Comparison of ENCODE assay signal across 2 cellular contexts in genomic region chrX:6898371-6898770, GRCh38.
TF ChIP-seq lines count a peak whose summit lies in the region.

No MANE protein-coding gene starts in this region.

TF ChIP-seq in liver, 16 proteins besides CTCF, POLR2A, EP300 and RAD21 (continued from another document):
- TF ChIP-seq REST (IDR thresholded peaks at IDR 0.05) (no peak), YY1 (IDR thresholded peaks at IDR 0.05) (peak; percentile 63), HNF4A (conservative IDR thresholded peaks at IDR 0.05) (peak; percentile 72 to 83), FOXA2 (IDR thresholded peaks at IDR 0.05) (no peak), JUND (IDR thresholded peaks at IDR 0.05) (peak; percentile 11 to 51), NR2F2 (IDR thresholded peaks at IDR 0.05) (peak; percentile 65), RXRA (IDR thresholded peaks at IDR 0.05) (peak; percentile 88 to 97), GABPA (IDR thresholded peaks at IDR 0.05 in 1 of 2, conservative IDR thresholded peaks at IDR 0.05 in 1 of 2) (no peak), FOXA1 (IDR thresholded peaks at IDR 0.05) (no peak), SP1 (IDR thresholded peaks at IDR 0.05) (peak; percentile 81), HNF4G (IDR thresholded peaks at IDR 0.05) (peak; percentile 32)
- TF ChIP-seq, protein P1, sequence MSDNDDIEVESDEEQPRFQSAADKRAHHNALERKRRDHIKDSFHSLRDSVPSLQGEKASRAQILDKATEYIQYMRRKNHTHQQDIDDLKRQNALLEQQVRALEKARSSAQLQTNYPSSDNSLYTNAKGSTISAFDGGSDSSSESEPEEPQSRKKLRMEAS (IDR thresholded peaks at IDR 0.05): no peak
- TF ChIP-seq, protein P2, sequence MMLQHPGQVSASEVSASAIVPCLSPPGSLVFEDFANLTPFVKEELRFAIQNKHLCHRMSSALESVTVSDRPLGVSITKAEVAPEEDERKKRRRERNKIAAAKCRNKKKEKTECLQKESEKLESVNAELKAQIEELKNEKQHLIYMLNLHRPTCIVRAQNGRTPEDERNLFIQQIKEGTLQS (IDR thresholded peaks at IDR 0.05): peak; percentile 24
TF ChIP-seq in liver: peak in this region for 9.

TF ChIP-seq in HepG2, 621 proteins besides CTCF, POLR2A, EP300 and RAD21 (continued from another document):
- TF ChIP-seq KIAA2018 (CRISPR knock-in tag; IDR thresholded peaks at IDR 0.05; ENCODE audit: borderline replicate concordance): no peak
- no peak for TF ChIP-seq ZNF777 (CRISPR knock-in tag; IDR thresholded peaks at IDR 0.05)
- no peak for TF ChIP-seq ZNF567 (CRISPR knock-in tag; IDR thresholded peaks at IDR 0.05; ENCODE audit: borderline replicate concordance)
- TF ChIP-seq RXRA (CRISPR knock-in tag; IDR thresholded peaks at IDR 0.05): no peak
- TF ChIP-seq SRF (IDR thresholded peaks at IDR 0.05; ENCODE audit: low read depth, low read length): no peak
- TF ChIP-seq SIN3B (IDR thresholded peaks at IDR 0.05; ENCODE audit: low read length): no peak
- TF ChIP-seq, protein P3, sequence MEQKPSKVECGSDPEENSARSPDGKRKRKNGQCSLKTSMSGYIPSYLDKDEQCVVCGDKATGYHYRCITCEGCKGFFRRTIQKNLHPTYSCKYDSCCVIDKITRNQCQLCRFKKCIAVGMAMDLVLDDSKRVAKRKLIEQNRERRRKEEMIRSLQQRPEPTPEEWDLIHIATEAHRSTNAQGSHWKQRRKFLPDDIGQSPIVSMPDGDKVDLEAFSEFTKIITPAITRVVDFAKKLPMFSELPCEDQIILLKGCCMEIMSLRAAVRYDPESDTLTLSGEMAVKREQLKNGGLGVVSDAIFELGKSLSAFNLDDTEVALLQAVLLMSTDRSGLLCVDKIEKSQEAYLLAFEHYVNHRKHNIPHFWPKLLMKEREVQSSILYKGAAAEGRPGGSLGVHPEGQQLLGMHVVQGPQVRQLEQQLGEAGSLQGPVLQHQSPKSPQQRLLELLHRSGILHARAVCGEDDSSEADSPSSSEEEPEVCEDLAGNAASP (CRISPR knock-in tag; IDR thresholded peaks at IDR 0.05; ENCODE audit: borderline replicate concordance): no peak
- no peak for TF ChIP-seq ZSCAN22 (CRISPR knock-in tag; IDR thresholded peaks at IDR 0.05)
- TF ChIP-seq ZNF768 (CRISPR knock-in tag; IDR thresholded peaks at IDR 0.05): no peak
- TF ChIP-seq ZBTB38 (CRISPR knock-in tag; IDR thresholded peaks at IDR 0.05): no peak
- TF ChIP-seq PAWR (CRISPR knock-in tag; IDR thresholded peaks at IDR 0.05; ENCODE audit: borderline replicate concordance): no peak
- TF ChIP-seq ZNF549 (CRISPR knock-in tag; IDR thresholded peaks at IDR 0.05): no peak
- TF ChIP-seq LCORL (IDR thresholded peaks at IDR 0.05): no peak
- no peak for TF ChIP-seq LCORL (CRISPR knock-in tag; IDR thresholded peaks at IDR 0.05)
- no peak for TF ChIP-seq CHD4 (IDR thresholded peaks at IDR 0.05; ENCODE audit: borderline replicate concordance, low read length)
